3 cellular contexts compared by ENCODE assay signal in genomic region chr17:27740541-27740940, GRCh38. TPM values are rescaled to one million over a fixed set of nuclear protein-coding genes. Genes with fewer than 3 reads are reported as not detected.
"Had no signal": no experiment of that assay in that cellular context is flagged by ENCODE, and none has a peak within 500 bp of the region (broad histone marks: within the 10 kb centered on the region; RNA-seq: fewer than 3 reads in every experiment).

No MANE protein-coding gene starts in this region.

RNA-seq across cellular contexts. Expression of gene NOS2, which starts 59.8 kb away (rescaled TPM):
- total RNA-seq: GM23248, HT-29 had no signal
- polyA plus RNA-seq: GM23248, IMR-90 had no signal
